In genomic region chr20:31548823-31549512, GRCh38 we compare ENCODE assay signal across 2 cellular contexts.
TF ChIP-seq lines count a peak whose summit lies in the region.

No MANE protein-coding gene starts in this region.

TF ChIP-seq in HepG2, 621 proteins besides CTCF, POLR2A, EP300 and RAD21 (continues in another document):
- TF ChIP-seq ZNF790 (CRISPR knock-in tag; IDR thresholded peaks at IDR 0.05; ENCODE audit: borderline replicate concordance) (no peak), TAF1 (CRISPR knock-in tag; IDR thresholded peaks at IDR 0.05) (peak; percentile 0; the same call in 1 of the 2 replicates), PITX1 (CRISPR knock-in tag; IDR thresholded peaks at IDR 0.05) (no peak), SALL2 (CRISPR knock-in tag; IDR thresholded peaks at IDR 0.05) (no peak), FIP1L1 (IDR thresholded peaks at IDR 0.05; ENCODE audit: borderline replicate concordance, insufficient read depth, low read depth, low read length) (no peak), THAP7 (CRISPR knock-in tag; IDR thresholded peaks at IDR 0.05) (no peak), ZFP36L1 (CRISPR knock-in tag; IDR thresholded peaks at IDR 0.05) (no peak), ZNF737 (CRISPR knock-in tag; IDR thresholded peaks at IDR 0.05; ENCODE audit: borderline replicate concordance) (0 out of 2 replicates have a peak, but pooled peaks have one; percentile 27), ZNF670 (CRISPR knock-in tag; IDR thresholded peaks at IDR 0.05; ENCODE audit: borderline replicate concordance) (no peak), ZNF788 (CRISPR knock-in tag; IDR thresholded peaks at IDR 0.05; ENCODE audit: borderline replicate concordance) (no peak), RBFOX2 (IDR thresholded peaks at IDR 0.05; ENCODE audit: low read depth, low read length) (peak; percentile 31), NFE2L2 (IDR thresholded peaks at IDR 0.05; ENCODE audit: low read length) (no peak), POLR2AphosphoS2 (IDR thresholded peaks at IDR 0.05; ENCODE audit: low read depth, low read length) (0 out of 2 replicates have a peak, but pooled peaks have one; percentile 31), ZFX (CRISPR knock-in tag; IDR thresholded peaks at IDR 0.05; ENCODE audit: low read depth) (no peak), NONO (IDR thresholded peaks at IDR 0.05) (no peak), NONO (CRISPR knock-in tag; conservative IDR thresholded peaks at IDR 0.05) (no peak), NR2F1 (CRISPR knock-in tag; IDR thresholded peaks at IDR 0.05) (no peak), BRD4 (CRISPR knock-in tag; IDR thresholded peaks at IDR 0.05) (no peak), SOX5 (CRISPR knock-in tag; IDR thresholded peaks at IDR 0.05; ENCODE audit: borderline replicate concordance) (no peak), ZNF792 (CRISPR knock-in tag; IDR thresholded peaks at IDR 0.05) (no peak), ZBTB38 (CRISPR knock-in tag; IDR thresholded peaks at IDR 0.05) (no peak), ATF4 (CRISPR knock-in tag; IDR thresholded peaks at IDR 0.05) (no peak), RFXAP (CRISPR knock-in tag; IDR thresholded peaks at IDR 0.05; ENCODE audit: borderline replicate concordance) (no peak), TERF1 (CRISPR knock-in tag; IDR thresholded peaks at IDR 0.05) (no peak), RFX5 (IDR thresholded peaks at IDR 0.05; ENCODE audit: low read depth, low read length) (no peak), KAT7 (CRISPR knock-in tag; IDR thresholded peaks at IDR 0.05; ENCODE audit: borderline replicate concordance) (no peak), ZNF768 (CRISPR knock-in tag; IDR thresholded peaks at IDR 0.05) (0 out of 2 replicates have a peak, but pooled peaks have one; percentile 49), ARHGAP35 (CRISPR knock-in tag; IDR thresholded peaks at IDR 0.05; ENCODE audit: borderline replicate concordance) (no peak), ZBED4 (CRISPR knock-in tag; IDR thresholded peaks at IDR 0.05; ENCODE audit: borderline replicate concordance) (no peak), SALL1 (CRISPR knock-in tag; IDR thresholded peaks at IDR 0.05) (no peak), HMG20A (CRISPR knock-in tag; IDR thresholded peaks at IDR 0.05; ENCODE audit: borderline replicate concordance) (no peak), ZNF724P (CRISPR knock-in tag; IDR thresholded peaks at IDR 0.05; ENCODE audit: borderline replicate concordance) (no peak), RBM22 (optimal IDR thresholded peaks at IDR 0.05; ENCODE audit: low read length) (peak; percentile 47), SIN3A (IDR thresholded peaks at IDR 0.05; ENCODE audit: borderline replicate concordance, low read depth, low read length) (no peak)

TF ChIP-seq in endothelial cell of umbilical vein, 7 proteins besides CTCF, POLR2A, EP300 and RAD21:
- TF ChIP-seq MAX (IDR thresholded peaks at IDR 0.05; ENCODE audit: insufficient read depth, insufficient read length) = no peak
- TF ChIP-seq FOS (IDR thresholded peaks at IDR 0.05; ENCODE audit: borderline replicate concordance, insufficient read depth, low read length) = no peak
- no peak for TF ChIP-seq MYC (IDR thresholded peaks at IDR 0.05; ENCODE audit: low read depth, low read length)
- TF ChIP-seq GATA2 (IDR thresholded peaks at IDR 0.05; ENCODE audit: insufficient read depth, insufficient read length, low read depth, low read length) = no peak
- TF ChIP-seq POLR2AphosphoS5 (IDR thresholded peaks at IDR 0.05; ENCODE audit: insufficient read depth, low read depth, low read length) = no peak
- no peak for TF ChIP-seq JUN (IDR thresholded peaks at IDR 0.05; ENCODE audit: borderline replicate concordance, insufficient read depth, insufficient read length, low read depth)
- no peak for TF ChIP-seq EZH2 (IDR thresholded peaks at IDR 0.05; ENCODE audit: borderline replicate concordance, low read depth, low read length, severe bottlenecking)
